Comparison of ENCODE assay signal across 11 cellular contexts in the genomic region with DNA sequence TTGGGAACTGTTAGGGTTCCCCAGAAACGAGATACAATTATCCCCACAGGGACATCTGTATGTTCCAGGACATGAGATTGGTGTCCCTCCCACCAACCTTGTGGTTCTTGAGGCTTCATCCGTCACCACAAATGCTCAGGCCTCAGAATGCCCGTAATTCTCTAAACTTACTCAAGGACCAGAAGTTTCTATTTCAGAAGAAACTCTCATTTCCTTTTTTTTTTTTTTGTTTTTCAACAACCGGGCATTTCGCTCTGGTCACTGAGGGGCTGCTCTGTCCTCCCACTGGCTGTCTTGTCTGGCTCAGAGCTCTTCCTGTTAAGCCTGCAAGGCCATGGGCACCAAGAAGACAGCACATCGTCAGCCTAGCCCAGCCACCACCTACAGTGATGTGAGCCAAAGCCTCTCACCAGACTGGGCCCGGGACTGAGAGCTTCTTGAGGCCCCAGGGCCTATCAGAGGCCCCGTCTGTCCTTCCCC. TPM values are rescaled to one million over a fixed set of nuclear protein-coding genes. Genes with fewer than 3 reads are reported as not detected.
A peak's percentile ranks its signal among the peaks of the same experiment; 100 is the strongest.
DNase-seq lines count a peak whose midpoint lies in the region; ATAC-seq and TF ChIP-seq lines count a peak whose summit lies in the region.
"Had no signal": no experiment of that assay in that cellular context is flagged by ENCODE, and none has a peak within 500 bp of the region (broad histone marks: within the 10 kb centered on the region; RNA-seq: fewer than 3 reads in every experiment).

No MANE protein-coding gene starts in this region.

- no peaks in the 10 kb centered on the region for H3F3A ChIP-seq in PC-9 (ENCODE audit: insufficient read depth, low read depth)

- in situ Hi-C loops in IMR-90 (cut with MboI; ENCODE audit: low sequenced_read_pairs) (no loop called here), gastrocnemius medialis (cut with MboI; ENCODE audit: low sequenced_read_pairs in 4 of 4) (no loop called here)

- H3K79me2 ChIP-seq in PC-9 (ENCODE audit: low read depth), result no peaks in the 10 kb centered on the region

- H4K8ac ChIP-seq in IMR-90 (ENCODE audit: low read depth in 2 of 2, low read length in 2 of 2) (no peak overlapping the region; a peak in 1 of 4 replicates), mesenchymal stem cell (ENCODE audit: low read length) (no peak overlapping the region)

- H3K14ac ChIP-seq in IMR-90 (replicated peaks; ENCODE audit: low read depth, low read length), result 0 out of 2 replicates have a peak overlapping the region, but pooled peaks have one; percentile 15
- H3K14ac ChIP-seq in mesenchymal stem cell (ENCODE audit: low read length in 2 of 2), result no peak overlapping the region

- TF ChIP-seq CTCF in IMR-90 (conservative IDR thresholded peaks at IDR 0.05; ENCODE audit: low read depth, low read length), result no peak
- TF ChIP-seq CTCF in PC-9 (conservative IDR thresholded peaks at IDR 0.05), result no peak
- no peak for TF ChIP-seq CTCF in gastrocnemius medialis (IDR thresholded peaks at IDR 0.05 in 4 of 5, conservative IDR thresholded peaks at IDR 0.05 in 1 of 5)

- H2AFZ ChIP-seq in IMR-90 (replicated peaks; ENCODE audit: low read length, poor library complexity) (no peak overlapping the region), mesenchymal stem cell (ENCODE audit: low read depth, low read length) (no peak overlapping the region), PC-9 (no peak overlapping the region)

- H2AK5ac ChIP-seq in IMR-90 (ENCODE audit: low read depth, low read length) (peak overlapping the region; percentile 72; the same call in 1 of the 2 replicates), mesenchymal stem cell (ENCODE audit: low read length, severe bottlenecking) (no peak overlapping the region)

- no peak overlapping the region for H2AK9ac ChIP-seq in IMR-90 (replicated peaks; ENCODE audit: low read depth, low read length, poor library complexity)

- H4K91ac ChIP-seq in IMR-90 (ENCODE audit: insufficient read depth, low read depth, low read length), result peak overlapping the region; percentile 34
- H4K91ac ChIP-seq in mesenchymal stem cell (ENCODE audit: low read length), result no peak overlapping the region

- no peak overlapping the region for H3K18ac ChIP-seq in IMR-90 (ENCODE audit: low read depth, low read length)
- no peak overlapping the region for H3K18ac ChIP-seq in mesenchymal stem cell (ENCODE audit: low read depth in 1 of 2, low read length in 2 of 2)

- H2BK5ac ChIP-seq in IMR-90 (ENCODE audit: low read depth, low read length, poor library complexity, severe bottlenecking) (no peak overlapping the region), mesenchymal stem cell (ENCODE audit: low read depth, low read length, poor library complexity, severe bottlenecking) (no peak overlapping the region)

- no peak overlapping the region for H3K56ac ChIP-seq in IMR-90 (ENCODE audit: extremely low read depth, insufficient read depth, low read length)

- no peaks in the 10 kb centered on the region for H4K20me1 ChIP-seq in IMR-90 (ENCODE audit: insufficient read depth, low read length)
- no peaks in the 10 kb centered on the region for H4K20me1 ChIP-seq in PC-9 (ENCODE audit: insufficient read depth)

- H3K27me3 ChIP-seq in IMR-90 (ENCODE audit: control insufficient read depth, insufficient read depth, low read length) (no peaks in the 10 kb centered on the region), mesenchymal stem cell (ENCODE audit: control insufficient read depth in 1 of 2, insufficient read depth in 1 of 2, low read length in 2 of 2) (no peaks in the 10 kb centered on the region), PC-9 (ENCODE audit: insufficient read depth, low read depth) (no peaks in the 10 kb centered on the region), gastrocnemius medialis (no peaks in the 10 kb centered on the region)

- H3K4ac ChIP-seq in IMR-90 (ENCODE audit: low read depth, low read length), result 0 out of 2 replicates have a peak overlapping the region, but pooled peaks have one; percentile 16
- no peak overlapping the region for H3K4ac ChIP-seq in mesenchymal stem cell (ENCODE audit: low read depth in 1 of 2, low read length in 2 of 2)

- H4K5ac ChIP-seq in IMR-90 (ENCODE audit: low read depth, low read length), result no peak overlapping the region

- no peaks in the 10 kb centered on the region for H3K36me3 ChIP-seq in IMR-90 (ENCODE audit: control insufficient read depth, insufficient read depth, low read length)
- H3K36me3 ChIP-seq in mesenchymal stem cell (ENCODE audit: control insufficient read depth in 1 of 2, insufficient read depth in 2 of 2, low read depth in 1 of 2, low read length in 2 of 2), result peaks cover 0 to 32% of the 10 kb centered on the region in 2 experiments
- no peaks in the 10 kb centered on the region for H3K36me3 ChIP-seq in PC-9 (ENCODE audit: low read depth)
- no peaks in the 10 kb centered on the region for H3K36me3 ChIP-seq in gastrocnemius medialis

- DNase-seq in IMR-90 (no peak), mesenchymal stem cell (no peak), PC-9 (no peak), gastrocnemius medialis (no peak), GF-D8 (lab: John Stamatoyannopoulos, UW) (no peak), dermis blood vessel endothelial cell (no peak)
- DNase-seq: NK-92 treated with Interleukin-12 subunit alpha and Interleukin-12 subunit beta, amount 100 ng/mL, for 24 hours had no signal

- H3K9ac ChIP-seq in IMR-90 (ENCODE audit: low read depth, low read length) (no peak overlapping the region), mesenchymal stem cell (ENCODE audit: low read length) (no peak overlapping the region)

- H3K27ac ChIP-seq in IMR-90 (ENCODE audit: insufficient read depth, low read length), result no peak overlapping the region
- no peak overlapping the region for H3K27ac ChIP-seq in mesenchymal stem cell (ENCODE audit: low read length, poor library complexity, severe bottlenecking)
- H3K27ac ChIP-seq in PC-9, result no peak overlapping the region
- no peak overlapping the region for H3K27ac ChIP-seq in gastrocnemius medialis

- H3K79me1 ChIP-seq in IMR-90 (ENCODE audit: low read depth in 1 of 2, low read length in 2 of 2), result peaks cover 0 to 12% of the 10 kb centered on the region in 2 experiments; a peak in 2 of 4 replicates
- H3K79me1 ChIP-seq in mesenchymal stem cell (replicated peaks; ENCODE audit: low read length, poor library complexity, severe bottlenecking), result no peaks in the 10 kb centered on the region

- no peak overlapping the region for H3K4me3 ChIP-seq in IMR-90 (ENCODE audit: insufficient read depth, low read depth, low read length)
- no peak overlapping the region for H3K4me3 ChIP-seq in mesenchymal stem cell (ENCODE audit: insufficient read depth in 1 of 2, low read depth in 1 of 2, low read length in 2 of 2)
- H3K4me3 ChIP-seq in PC-9, result no peak overlapping the region
- H3K4me3 ChIP-seq in gastrocnemius medialis, result no peak overlapping the region

- POLR2A ChIA-PET in IMR-90 (lab: Charles Lee; ENCODE audit: unreplicated experiment), result no interaction called here
- POLR2A ChIA-PET in PC-9 (lab: Charles Lee; ENCODE audit: unreplicated experiment), result interaction anchor here (0.5 kb wide), 1 partner anchor 705 kb away, joined by 4 read pairs; no protein-coding TSS in a partner anchor

- intact Hi-C loops in IMR-90 (cut with micrococcal nuclease), result no loop called here
- intact Hi-C loops in PC-9 (cut with micrococcal nuclease; ENCODE audit: unreplicated experiment), result no loop called here
- intact Hi-C loops in gastrocnemius medialis (cut with DNase I; ENCODE audit: low total_unique reads), result no loop called here

- no peak overlapping the region for H3K23ac ChIP-seq in IMR-90 (ENCODE audit: low read depth, low read length)
- H3K23ac ChIP-seq in mesenchymal stem cell (ENCODE audit: low read length in 2 of 2), result no peak overlapping the region

- no peak for TF ChIP-seq RAD21 in IMR-90 (IDR thresholded peaks at IDR 0.05; ENCODE audit: low read length)

- H3K9me2 ChIP-seq in PC-9 (ENCODE audit: insufficient read depth), result no peaks in the 10 kb centered on the region

- no peak overlapping the region for H2BK20ac ChIP-seq in IMR-90 (ENCODE audit: low read depth, low read length)

- peaks cover 16% of the 10 kb centered on the region for H3K9me1 ChIP-seq in IMR-90 (ENCODE audit: insufficient read depth, low read length)

- WGBS in IMR-90 (ENCODE audit: extremely low coverage in 2 of 2, insufficient read length in 1 of 2), 2 experiments, result 86% methylated on average over 2 of the region's 8 CpGs; no CpG with 5 or more reads in 1 of the 2 experiments
- 92% methylated on average over 8 of the region's 8 CpGs for WGBS in mesenchymal stem cell

- peak; percentile 77 for ATAC-seq in GM18907 (IDR thresholded peaks at IDR 0.05; ENCODE audit: unreplicated experiment)
- ATAC-seq in GM21825 (IDR thresholded peaks at IDR 0.05; ENCODE audit: unreplicated experiment), result peak; percentile 59
- no peak for ATAC-seq in IMR-90 (ENCODE audit: low read depth)
- no peak for ATAC-seq in gastrocnemius medialis

- TF ChIP-seq POLR2A in IMR-90 (IDR thresholded peaks at IDR 0.05; ENCODE audit: low read depth, low read length) (no peak), gastrocnemius medialis (IDR thresholded peaks at IDR 0.05) (no peak)

- no peaks in the 10 kb centered on the region for H3K9me3 ChIP-seq in IMR-90 (ENCODE audit: control insufficient read depth, insufficient read depth, low read length)
- H3K9me3 ChIP-seq in mesenchymal stem cell (ENCODE audit: control insufficient read depth, low read length), result no peaks in the 10 kb centered on the region
- H3K9me3 ChIP-seq in PC-9 (ENCODE audit: insufficient read depth, low read depth), result no peaks in the 10 kb centered on the region
- no peaks in the 10 kb centered on the region for H3K9me3 ChIP-seq in gastrocnemius medialis

- H2BK12ac ChIP-seq in mesenchymal stem cell (ENCODE audit: low read length in 2 of 2), result peak overlapping the region in 1 of 2 experiments; percentile 48

- dilution Hi-C loops in IMR-90 (cut with HindIII; ENCODE audit: low sequenced_read_pairs, unreplicated experiment), result no loop called here

- H2BK15ac ChIP-seq in IMR-90 (ENCODE audit: low read depth, low read length), result peak overlapping the region; percentile 64; the same call in 1 of the 3 replicates
- peak overlapping the region; percentile 83 for H2BK15ac ChIP-seq in mesenchymal stem cell (ENCODE audit: low read depth, poor library complexity, severe bottlenecking)

- CTCF ChIA-PET in IMR-90 (lab: Yijun Ruan, JAX) (no interaction called here), PC-9 (lab: Charles Lee) (interaction anchor here (0.6 kb wide), 1 partner anchor 37 kb away, joined by 4 read pairs; no protein-coding TSS in a partner anchor)

- BruUV-seq in IMR-90 (replicated peaks; lab: Mats Ljungman, UMichigan) (no TSS peak), PC-9 (replicated peaks; lab: Mats Ljungman, UMichigan) (no TSS peak)

- H2BK120ac ChIP-seq in IMR-90 (ENCODE audit: low read depth, low read length) (peak overlapping the region; percentile 3; the same call in 1 of the 2 replicates), mesenchymal stem cell (ENCODE audit: low read depth, low read length) (no peak overlapping the region)

- H3K4me1 ChIP-seq in IMR-90 (ENCODE audit: control insufficient read depth, insufficient read depth, low read length) (peaks cover 18% of the 10 kb centered on the region), mesenchymal stem cell (ENCODE audit: control insufficient read depth, insufficient read depth, low read depth, low read length) (peaks cover 6% of the 10 kb centered on the region), PC-9 (replicated peaks; ENCODE audit: insufficient read depth) (no peaks in the 10 kb centered on the region), gastrocnemius medialis (peaks cover 17 to 19% of the 10 kb centered on the region in 2 donors)

- H3K4me2 ChIP-seq in IMR-90 (ENCODE audit: low read depth, low read length) (no peak overlapping the region), mesenchymal stem cell (ENCODE audit: low read length, poor library complexity, severe bottlenecking) (no peak overlapping the region), PC-9 (no peak overlapping the region)

RNA-seq across cellular contexts. Expression of a gene that starts 36.2 kb away (rescaled TPM):
- total RNA-seq in IMR-90 (2012; rRNA removed) (3.9 and 5.4 TPM in 2 replicates), PC-9 (2021) (7.5 and 12.3 TPM in 2 replicates), gastrocnemius medialis (1 to 10 TPM; 3.2 to 6.1 (median 4.4) TPM), dermis blood vessel endothelial cell (under 0.01 and 0.47 TPM in 2 replicates)
- polyA plus RNA-seq in IMR-90 (2012; rRNA removed), result 8.5 and 10.8 TPM in 2 replicates
- 6.0 and 8.5 TPM in 2 replicates for polyA plus RNA-seq in IMR-90 (2012; cell fraction: cytosol; rRNA removed)
- polyA plus RNA-seq in IMR-90 (2012; cell fraction: nucleus; rRNA removed; ENCODE audit: low replicate concordance), result 6.6 and 12.7 TPM in 2 replicates
- polyA plus RNA-seq in mesenchymal stem cell (2013, experiment 1 of 2), result 11.0 TPM
- 10.0 TPM for polyA plus RNA-seq in mesenchymal stem cell (2013, experiment 2 of 2)
- total RNA-seq: frontal cortex, temporal lobe had no signal

RNA-seq across cellular contexts. Expression of a gene that starts 48.9 kb away (rescaled TPM):
- total RNA-seq in IMR-90 (2012; rRNA removed), result 10.4 and 10.6 TPM in 2 replicates
- 64.7 and 65.1 TPM in 2 replicates for polyA plus RNA-seq in IMR-90 (2012; rRNA removed)
- polyA plus RNA-seq in IMR-90 (2012; cell fraction: cytosol; rRNA removed), result 51.5 and 60.5 TPM in 2 replicates
- polyA plus RNA-seq in IMR-90 (2012; cell fraction: nucleus; rRNA removed; ENCODE audit: low replicate concordance), result 183 and 377 TPM in 2 replicates
- polyA plus RNA-seq in mesenchymal stem cell (2013, experiment 1 of 2), result 50.4 TPM
- 47.9 TPM for polyA plus RNA-seq in mesenchymal stem cell (2013, experiment 2 of 2)
- total RNA-seq in PC-9 (2021), result 106 and 114 TPM in 2 replicates
- total RNA-seq in gastrocnemius medialis, result 10 to 100 TPM; 12.2 to 27.1 (median 17.0) TPM
- 55.0 and 75.4 TPM in 2 replicates for total RNA-seq in dermis blood vessel endothelial cell

Comparison
In these comparisons a context has a peak if more than half of its experiments do, and no peak if none do; other contexts are left out.
1. ATAC-seq: peak in GM18907 (single experiment) and GM21825 (single experiment); none in IMR-90 (single experiment) and gastrocnemius medialis (0 of 2).